ENCODE assay signal across 9 cellular contexts in genomic region chr12:100554608-100555077, GRCh38. TPM values are rescaled to one million over a fixed set of nuclear protein-coding genes. Genes with fewer than 3 reads are reported as not detected.
A peak's percentile ranks its signal among the peaks of the same experiment; 100 is the strongest.
DNase-seq lines count a peak whose midpoint lies in the region; ATAC-seq and TF ChIP-seq lines count a peak whose summit lies in the region.
"Had no signal": no experiment of that assay in that cellular context is flagged by ENCODE, and none has a peak within 500 bp of the region (broad histone marks: within the 10 kb centered on the region; RNA-seq: fewer than 3 reads in every experiment).

No MANE protein-coding gene starts in this region.

- no peaks in the 10 kb centered on the region for H3K4me1 Mint-ChIP-seq in activated CD8-positive, alpha-beta T cell treated with anti-CD3 and anti-CD28 coated beads for 36 hours (ENCODE audit: low read depth)
- no peaks in the 10 kb centered on the region for H3K4me1 Mint-ChIP-seq in activated CD8-positive, alpha-beta T cell treated with anti-CD3 and anti-CD28 coated beads, Interleukin-2, amount 10 ng/mL, durations not matched to agents 7 days and 5 days (ENCODE audit: low read depth)
- no peaks in the 10 kb centered on the region for H3K4me1 Mint-ChIP-seq in activated T-helper 2 cell treated with anti-CD3 and anti-CD28 coated beads, Interferon-gamma antibody, Interleukin-2, Interleukin-4, amounts not matched to agents 10 μg/mL and 5 μg/mL and 100 μg/mL, durations not matched to agents 14 hours and 24 hours and 36 hours (ENCODE audit: low read depth)
- H3K4me1 Mint-ChIP-seq: CD8-positive, alpha-beta memory T cell had no signal

- no peak overlapping the region for H3K4me2 ChIP-seq in SU-DHL-6 (ENCODE audit: low read depth, low read length, poor library complexity, severe bottlenecking)

- H3K27ac Mint-ChIP-seq in activated CD8-positive, alpha-beta T cell treated with anti-CD3 and anti-CD28 coated beads for 36 hours: no peak overlapping the region
- H3K27ac Mint-ChIP-seq in activated CD8-positive, alpha-beta T cell treated with anti-CD3 and anti-CD28 coated beads, Interleukin-2, amount 10 ng/mL, durations not matched to agents 7 days and 5 days: no peak overlapping the region
- no peak overlapping the region for H3K27ac Mint-ChIP-seq in activated T-helper 2 cell treated with anti-CD3 and anti-CD28 coated beads, Interferon-gamma antibody, Interleukin-2, Interleukin-4, amounts not matched to agents 10 μg/mL and 5 μg/mL and 100 μg/mL, durations not matched to agents 14 hours and 24 hours and 36 hours
- H3K27ac Mint-ChIP-seq: CD8-positive, alpha-beta memory T cell had no signal

- H3K27ac ChIP-seq in SU-DHL-6 (ENCODE audit: low read depth, low read length): no peak overlapping the region
- no peak overlapping the region for H3K27ac ChIP-seq in foreskin keratinocyte
- H3K27ac ChIP-seq in ovary: no peak overlapping the region

- peaks cover 4% of the 10 kb centered on the region for H3K27me3 Mint-ChIP-seq in activated CD8-positive, alpha-beta T cell treated with anti-CD3 and anti-CD28 coated beads for 36 hours
- no peaks in the 10 kb centered on the region for H3K27me3 Mint-ChIP-seq in activated CD8-positive, alpha-beta T cell treated with anti-CD3 and anti-CD28 coated beads, Interleukin-2, amount 10 ng/mL, durations not matched to agents 7 days and 5 days (ENCODE audit: low read depth)
- H3K27me3 Mint-ChIP-seq in activated T-helper 2 cell treated with anti-CD3 and anti-CD28 coated beads, Interferon-gamma antibody, Interleukin-2, Interleukin-4, amounts not matched to agents 10 μg/mL and 5 μg/mL and 100 μg/mL, durations not matched to agents 14 hours and 24 hours and 36 hours (ENCODE audit: low read depth): no peaks in the 10 kb centered on the region

- no peaks in the 10 kb centered on the region for H4K20me1 ChIP-seq in SU-DHL-6 (ENCODE audit: low read depth, low read length)

- intact Hi-C loops in activated CD8-positive, alpha-beta T cell treated with anti-CD3 and anti-CD28 coated beads for 36 hours (cut with micrococcal nuclease): loop anchor here (2.0 kb wide), 1 partner anchor 320 kb away; no protein-coding TSS in a partner anchor
- intact Hi-C loops in ovary (cut with DNase I): loop anchor here (5.0 to 10.0 kb wide), 4 partner anchors 200 to 320 kb away; partner anchors contain the start of gene SLC17A8 (in 1 of the 4)
- intact Hi-C loops in activated T-helper 2 cell treated with anti-CD3 and anti-CD28 coated beads, Interferon-gamma antibody, Interleukin-2, Interleukin-4, amounts not matched to agents 10 μg/mL and 5 μg/mL and 100 μg/mL, durations not matched to agents 14 hours and 24 hours and 36 hours (cut with micrococcal nuclease): loop anchor here (2.0 to 10.0 kb wide), 2 partner anchors 320 to 1510 kb away; no protein-coding TSS in a partner anchor

- H3K9ac ChIP-seq in SU-DHL-6 (ENCODE audit: low read length): no peak overlapping the region

- H3K9me3 ChIP-seq in SU-DHL-6 (ENCODE audit: insufficient read depth, low read length) (no peaks in the 10 kb centered on the region), ovary (no peaks in the 10 kb centered on the region)

- no peaks in the 10 kb centered on the region for H3K79me2 ChIP-seq in SU-DHL-6 (ENCODE audit: insufficient read depth, low read length)

- no peak for DNase-seq in activated CD8-positive, alpha-beta T cell treated with anti-CD3 and anti-CD28 coated beads for 36 hours
- no peak for DNase-seq in activated CD8-positive, alpha-beta T cell treated with anti-CD3 and anti-CD28 coated beads, Interleukin-2, amount 10 ng/mL, durations not matched to agents 7 days and 5 days
- peak; percentile 84 for DNase-seq in NCI-H1694 (lab: John Stamatoyannopoulos, UW)
- DNase-seq in foreskin keratinocyte: peak in 1 of 2 donors; percentile 73
- peak in 1 of 5 donors; percentile 41 for DNase-seq in ovary
- DNase-seq in activated T-helper 2 cell treated with anti-CD3 and anti-CD28 coated beads, Interferon-gamma antibody, Interleukin-2, Interleukin-4, amounts not matched to agents 10 μg/mL and 5 μg/mL and 100 μg/mL, durations not matched to agents 14 hours and 24 hours and 36 hours (ENCODE audit: low spot score): no peak
- no peak for DNase-seq in activated effector memory CD4-positive, alpha-beta T cell treated with Interleukin-2 at 50 U/mL for 16 hours

- CTCF ChIA-PET in activated CD8-positive, alpha-beta T cell treated with anti-CD3 and anti-CD28 coated beads for 36 hours (lab: Charles Lee): interaction anchor here (0.9 to 1.5 kb wide), 6 partner anchors 21 to 400 kb away, joined by 3 to 10 read pairs (median 6); no protein-coding TSS in a partner anchor
- CTCF ChIA-PET in activated CD8-positive, alpha-beta T cell treated with anti-CD3 and anti-CD28 coated beads, Interleukin-2, amount 10 ng/mL, durations not matched to agents 7 days and 5 days (lab: Charles Lee): interaction anchor here (1.1 to 3.0 kb wide), 2 partner anchors 150 to 319 kb away, joined by 6 to 11 read pairs; no protein-coding TSS in a partner anchor

- 0% methylated on average over 1 of the region's 1 CpG for WGBS in ovary, 3 donors

- H3K36me3 ChIP-seq in SU-DHL-6 (ENCODE audit: low read length): no peaks in the 10 kb centered on the region
- no peaks in the 10 kb centered on the region for H3K36me3 ChIP-seq in ovary

- no peaks in the 10 kb centered on the region for H3K4me1 ChIP-seq in foreskin keratinocyte
- peaks cover 3% of the 10 kb centered on the region for H3K4me1 ChIP-seq in ovary (ENCODE audit: insufficient read depth)

- no peak for TF ChIP-seq EP300 in ovary (IDR thresholded peaks at IDR 0.05)

- no peak overlapping the region for H2AFZ ChIP-seq in SU-DHL-6 (ENCODE audit: low read depth, low read length, severe bottlenecking)

- H3K4me3 Mint-ChIP-seq in activated CD8-positive, alpha-beta T cell treated with anti-CD3 and anti-CD28 coated beads for 36 hours: no peak overlapping the region
- no peak overlapping the region for H3K4me3 Mint-ChIP-seq in activated CD8-positive, alpha-beta T cell treated with anti-CD3 and anti-CD28 coated beads, Interleukin-2, amount 10 ng/mL, durations not matched to agents 7 days and 5 days
- H3K4me3 Mint-ChIP-seq in activated T-helper 2 cell treated with anti-CD3 and anti-CD28 coated beads, Interferon-gamma antibody, Interleukin-2, Interleukin-4, amounts not matched to agents 10 μg/mL and 5 μg/mL and 100 μg/mL, durations not matched to agents 14 hours and 24 hours and 36 hours (ENCODE audit: low read depth): no peak overlapping the region
- H3K4me3 Mint-ChIP-seq: CD8-positive, alpha-beta memory T cell had no signal

- no peaks in the 10 kb centered on the region for H3K36me3 Mint-ChIP-seq in activated CD8-positive, alpha-beta T cell treated with anti-CD3 and anti-CD28 coated beads for 36 hours (ENCODE audit: low read depth)
- H3K36me3 Mint-ChIP-seq in activated CD8-positive, alpha-beta T cell treated with anti-CD3 and anti-CD28 coated beads, Interleukin-2, amount 10 ng/mL, durations not matched to agents 7 days and 5 days (ENCODE audit: low read depth): no peaks in the 10 kb centered on the region
- no peaks in the 10 kb centered on the region for H3K36me3 Mint-ChIP-seq in activated T-helper 2 cell treated with anti-CD3 and anti-CD28 coated beads, Interferon-gamma antibody, Interleukin-2, Interleukin-4, amounts not matched to agents 10 μg/mL and 5 μg/mL and 100 μg/mL, durations not matched to agents 14 hours and 24 hours and 36 hours (ENCODE audit: low read depth)
- H3K36me3 Mint-ChIP-seq: CD8-positive, alpha-beta memory T cell had no signal

- ATAC-seq in activated CD8-positive, alpha-beta T cell treated with anti-CD3 and anti-CD28 coated beads for 36 hours: no peak
- no peak for ATAC-seq in activated CD8-positive, alpha-beta T cell treated with anti-CD3 and anti-CD28 coated beads, Interleukin-2, amount 10 ng/mL, durations not matched to agents 7 days and 5 days
- peak; percentile 94 for ATAC-seq in foreskin keratinocyte

- TF ChIP-seq POLR2A in ovary (IDR thresholded peaks at IDR 0.05): no peak

- POLR2A ChIA-PET in activated CD8-positive, alpha-beta T cell treated with anti-CD3 and anti-CD28 coated beads for 36 hours (lab: Charles Lee): interaction anchor here (0.6 kb wide), 1 partner anchor 345 kb away, joined by 3 read pairs; no protein-coding TSS in a partner anchor
- POLR2A ChIA-PET in activated CD8-positive, alpha-beta T cell treated with anti-CD3 and anti-CD28 coated beads, Interleukin-2, amount 10 ng/mL, durations not matched to agents 7 days and 5 days (lab: Charles Lee): no interaction called here

- no peaks in the 10 kb centered on the region for H3K9me3 Mint-ChIP-seq in activated CD8-positive, alpha-beta T cell treated with anti-CD3 and anti-CD28 coated beads for 36 hours
- no peaks in the 10 kb centered on the region for H3K9me3 Mint-ChIP-seq in activated CD8-positive, alpha-beta T cell treated with anti-CD3 and anti-CD28 coated beads, Interleukin-2, amount 10 ng/mL, durations not matched to agents 7 days and 5 days (ENCODE audit: insufficient read depth)
- H3K9me3 Mint-ChIP-seq in activated T-helper 2 cell treated with anti-CD3 and anti-CD28 coated beads, Interferon-gamma antibody, Interleukin-2, Interleukin-4, amounts not matched to agents 10 μg/mL and 5 μg/mL and 100 μg/mL, durations not matched to agents 14 hours and 24 hours and 36 hours: no peaks in the 10 kb centered on the region
- H3K9me3 Mint-ChIP-seq: CD8-positive, alpha-beta memory T cell had no signal

- TF ChIP-seq CTCF in activated CD8-positive, alpha-beta T cell treated with anti-CD3 and anti-CD28 coated beads for 36 hours (IDR thresholded peaks at IDR 0.05): peak; percentile 58
- TF ChIP-seq CTCF in SU-DHL-6 (IDR thresholded peaks at IDR 0.05; ENCODE audit: insufficient read depth, low read length, poor library complexity, severe bottlenecking) (peak; percentile 23), foreskin keratinocyte (conservative IDR thresholded peaks at IDR 0.05) (peak; percentile 100), ovary (IDR thresholded peaks at IDR 0.05) (peak; percentile 82 to 99 (median 99))

- H3K4me3 ChIP-seq in SU-DHL-6 (ENCODE audit: insufficient read depth, low read length, poor library complexity, severe bottlenecking) (no peak overlapping the region), ovary (no peak overlapping the region)

- H3K9me2 ChIP-seq in SU-DHL-6 (replicated peaks; ENCODE audit: insufficient read depth, low read length): no peaks in the 10 kb centered on the region

- no peaks in the 10 kb centered on the region for H3K27me3 ChIP-seq in SU-DHL-6 (ENCODE audit: low read length)
- no peaks in the 10 kb centered on the region for H3K27me3 ChIP-seq in foreskin keratinocyte
- no peaks in the 10 kb centered on the region for H3K27me3 ChIP-seq in ovary

- no peaks in the 10 kb centered on the region for H3F3A ChIP-seq in SU-DHL-6 (ENCODE audit: insufficient read depth)

RNA-seq across cellular contexts. Expression of gene GAS2L3, which starts 18.8 kb away (rescaled TPM):
- total RNA-seq in activated CD8-positive, alpha-beta T cell treated with anti-CD3 and anti-CD28 coated beads for 36 hours: 1 to 10 TPM; 1.3 to 2.1 TPM
- 1 to 10 TPM; 2.7 to 3.5 TPM for total RNA-seq in activated CD8-positive, alpha-beta T cell treated with anti-CD3 and anti-CD28 coated beads, Interleukin-2, amount 10 ng/mL, durations not matched to agents 7 days and 5 days
- total RNA-seq in foreskin keratinocyte (9.5 and 11.7 TPM in 2 replicates), ovary (1 to 10 TPM; 1.7 to 4.9 (median 2.9) TPM)
- polyA plus RNA-seq in foreskin keratinocyte (1.0 and 1.7 TPM in 2 replicates), ovary (1 to 10 TPM; 1.0 to 3.2 TPM)
- 3.4 and 4.7 TPM in 2 replicates for total RNA-seq in activated T-helper 2 cell treated with anti-CD3 and anti-CD28 coated beads, Interferon-gamma antibody, Interleukin-2, Interleukin-4, amounts not matched to agents 10 μg/mL and 5 μg/mL and 100 μg/mL, durations not matched to agents 14 hours and 24 hours and 36 hours
- polyA plus RNA-seq: CD8-positive, alpha-beta memory T cell had no signal

Comparison
In these comparisons a context has a peak if more than half of its experiments do, and no peak if none do; other contexts are left out.
1. CTCF ChIP-seq: peak in every context shown above with its lines; median percentile 100 in foreskin keratinocyte; 99 in ovary; 58 in activated CD8-positive, alpha-beta T cell treated with anti-CD3 and anti-CD28 coated beads for 36 hours; 23 in SU-DHL-6.